In genomic region chr1:155831279-155831976, GRCh38 we compare ENCODE assay signal across 17 cellular contexts. TPM values are rescaled to one million over a fixed set of nuclear protein-coding genes. Genes with fewer than 3 reads are reported as not detected.
DNase-seq lines count a peak whose midpoint lies in the region; ATAC-seq and TF ChIP-seq lines count a peak whose summit lies in the region.
"Had no signal": no experiment of that assay in that cellular context is flagged by ENCODE, and none has a peak within 500 bp of the region (broad histone marks: within the 10 kb centered on the region; RNA-seq: fewer than 3 reads in every experiment).

No MANE protein-coding gene starts in this region.

- intact Hi-C loops in colonic mucosa (cut with DNase I): no loop called here
- intact Hi-C loops in psoas muscle (cut with DNase I): no loop called here

- H3K4me3 Mint-ChIP-seq in activated T-cell treated with anti-CD3 and anti-CD28 coated beads, Interleukin-2, amount 50 U/mL, for 24 hours: no peak overlapping the region
- no peak overlapping the region for H3K4me3 Mint-ChIP-seq in activated T-cell treated with anti-CD3 and anti-CD28 coated beads, Interleukin-2, amount 50 U/mL, for 72 hours
- H3K4me3 Mint-ChIP-seq: CD4-positive, alpha-beta T cell; HFFc6 had no signal

- H3K27ac ChIP-seq in HEK293 (ENCODE audit: extremely low read depth, low read depth, low read length) (no peak overlapping the region), colonic mucosa (no peak overlapping the region), psoas muscle (peak overlapping the region; percentile 39)
- H3K27ac ChIP-seq: BLaER1 treated with 17β-estradiol and CSF1 and Interleukin-3, amounts not matched to agents 10 nM and 100 nM had no signal

- H3K9me3 ChIP-seq in HEK293 (ENCODE audit: control insufficient read depth, insufficient read depth, low read depth, low read length) (no peaks in the 10 kb centered on the region), colonic mucosa (no peaks in the 10 kb centered on the region), psoas muscle (no peaks in the 10 kb centered on the region)
- H3K9me3 ChIP-seq: HAP-1 had no signal

- whole genome bisulfite sequencing in psoas muscle, 3 donors: 80 to 90% (median 84%) methylated on average over 7 of the region's 7 CpGs

- no peak for DNase-seq in activated T-cell treated with anti-CD3 and anti-CD28 coated beads, Interleukin-2, amount 50 U/mL, for 24 hours
- no peak for DNase-seq in activated T-cell treated with anti-CD3 and anti-CD28 coated beads, Interleukin-2, amount 50 U/mL, for 72 hours
- DNase-seq in colonic mucosa (peak; percentile 1), psoas muscle (no peak), H7 (no peak), NCI-H1105 (lab: John Stamatoyannopoulos, UW) (no peak)
- DNase-seq: 8988T; ACHN; CD4-positive, alpha-beta T cell; DMS79 treated with DMSO at 0.1 percent for 48 hours; EL; GOT3; HFFc6 had no signal

- no peaks in the 10 kb centered on the region for H3K4me1 ChIP-seq in HEK293 (ENCODE audit: control insufficient read depth, insufficient read depth, low read length)
- H3K4me1 ChIP-seq in colonic mucosa: no peaks in the 10 kb centered on the region
- H3K4me1 ChIP-seq in psoas muscle: peaks cover 4% of the 10 kb centered on the region

- H3K27me3 Mint-ChIP-seq in activated T-cell treated with anti-CD3 and anti-CD28 coated beads, Interleukin-2, amount 50 U/mL, for 24 hours: no peaks in the 10 kb centered on the region
- H3K27me3 Mint-ChIP-seq in activated T-cell treated with anti-CD3 and anti-CD28 coated beads, Interleukin-2, amount 50 U/mL, for 72 hours (ENCODE audit: low read depth): no peaks in the 10 kb centered on the region
- H3K27me3 Mint-ChIP-seq: CD4-positive, alpha-beta T cell; IgD-negative memory B cell had no signal

- H3K27me3 ChIP-seq in colonic mucosa (no peaks in the 10 kb centered on the region), psoas muscle (ENCODE audit: insufficient read depth in 3 of 3, low read length in 2 of 3) (no peaks in the 10 kb centered on the region), H7 (ENCODE audit: control insufficient read depth, insufficient read depth, low read length) (no peaks in the 10 kb centered on the region)
- H3K27me3 ChIP-seq: BLaER1 treated with 17β-estradiol and CSF1 and Interleukin-3, amounts not matched to agents 10 nM and 100 nM had no signal

- H3K4me1 Mint-ChIP-seq in activated T-cell treated with anti-CD3 and anti-CD28 coated beads, Interleukin-2, amount 50 U/mL, for 24 hours (ENCODE audit: low read depth): peaks cover 17% of the 10 kb centered on the region
- H3K4me1 Mint-ChIP-seq in activated T-cell treated with anti-CD3 and anti-CD28 coated beads, Interleukin-2, amount 50 U/mL, for 72 hours (ENCODE audit: low read depth): peaks cover 26% of the 10 kb centered on the region

- no peak for ATAC-seq in activated T-cell treated with anti-CD3 and anti-CD28 coated beads, Interleukin-2, amount 50 U/mL, for 72 hours (replicated peaks in 1 of 2)
- ATAC-seq in psoas muscle: peak; percentile 67 to 89 (median 82)

- POLR2A ChIA-PET in HEK293 (lab: Yijun Ruan, JAX): interaction anchor here (0.6 to 0.7 kb wide), 2 partner anchors 72 to 233 kb away, joined by 4 to 7 read pairs; no protein-coding TSS in a partner anchor

- no peaks in the 10 kb centered on the region for H3K9me3 Mint-ChIP-seq in activated T-cell treated with anti-CD3 and anti-CD28 coated beads, Interleukin-2, amount 50 U/mL, for 24 hours
- no peaks in the 10 kb centered on the region for H3K9me3 Mint-ChIP-seq in activated T-cell treated with anti-CD3 and anti-CD28 coated beads, Interleukin-2, amount 50 U/mL, for 72 hours
- H3K9me3 Mint-ChIP-seq: CD4-positive, alpha-beta T cell; HFFc6; IgD-negative memory B cell had no signal

- CTCF ChIA-PET in HEK293 (lab: Yijun Ruan, JAX): interaction anchor here (0.6 kb wide), 1 partner anchor 84 kb away, joined by 3 read pairs; no protein-coding TSS in a partner anchor

- peaks cover 49% of the 10 kb centered on the region for H3K36me3 Mint-ChIP-seq in activated T-cell treated with anti-CD3 and anti-CD28 coated beads, Interleukin-2, amount 50 U/mL, for 24 hours (ENCODE audit: low read depth)
- peaks cover 3 to 6% of the 10 kb centered on the region in 2 donors for H3K36me3 Mint-ChIP-seq in activated T-cell treated with anti-CD3 and anti-CD28 coated beads, Interleukin-2, amount 50 U/mL, for 72 hours (ENCODE audit: insufficient read depth in 2 of 2)

- peaks cover 5 to 12% of the 10 kb centered on the region in 2 experiments for H3K36me3 ChIP-seq in HEK293 (ENCODE audit: control insufficient read depth in 2 of 2, insufficient read depth in 1 of 2, low read length in 2 of 2)
- H3K36me3 ChIP-seq in colonic mucosa: no peaks in the 10 kb centered on the region
- H3K36me3 ChIP-seq in psoas muscle (ENCODE audit: insufficient read depth in 1 of 2, low read depth in 1 of 2): peaks cover 0 to 8% of the 10 kb centered on the region in 2 donors
- H3K36me3 ChIP-seq in H7 (replicated peaks; ENCODE audit: control insufficient read depth, insufficient read depth, low read length): no peaks in the 10 kb centered on the region; the same call in 1 of the 2 replicates

- TF ChIP-seq CTCF in HEK293 (tag by site-specific recombination; IDR thresholded peaks at IDR 0.05): no peak
- no peak for TF ChIP-seq CTCF in colonic mucosa (IDR thresholded peaks at IDR 0.05)
- TF ChIP-seq CTCF in psoas muscle (IDR thresholded peaks at IDR 0.05): no peak

- H3K4me3 ChIP-seq in HEK293 (ENCODE audit: low read depth, low read length) (no peak overlapping the region), colonic mucosa (no peak overlapping the region), psoas muscle (no peak overlapping the region), H7 (ENCODE audit: insufficient read depth, low read depth, low read length) (no peak overlapping the region)
- H3K4me3 ChIP-seq: BLaER1 treated with 17β-estradiol and CSF1 and Interleukin-3, amounts not matched to agents 10 nM and 100 nM; HAP-1 had no signal

- peak overlapping the region; percentile 15 for H3K27ac Mint-ChIP-seq in activated T-cell treated with anti-CD3 and anti-CD28 coated beads, Interleukin-2, amount 50 U/mL, for 24 hours
- H3K27ac Mint-ChIP-seq in activated T-cell treated with anti-CD3 and anti-CD28 coated beads, Interleukin-2, amount 50 U/mL, for 72 hours: no peak overlapping the region
- H3K27ac Mint-ChIP-seq: CD4-positive, alpha-beta T cell; HFFc6; IgD-negative memory B cell had no signal

- no peak overlapping the region for H3K9ac ChIP-seq in colonic mucosa (ENCODE audit: low read depth in 2 of 2, low read length in 2 of 2)
- H3K9ac ChIP-seq: BLaER1 treated with 17β-estradiol and CSF1 and Interleukin-3, amounts not matched to agents 10 nM and 100 nM had no signal

TF ChIP-seq in HEK293, 187 proteins besides CTCF, POLR2A, EP300 and RAD21 (continues in another document):
- 0 out of 2 replicates have a peak, but pooled peaks have one; percentile 25 for TF ChIP-seq ZNF266 (tag by site-specific recombination; IDR thresholded peaks at IDR 0.05; ENCODE audit: low read depth)
- TF ChIP-seq ZNF510 (tag by site-specific recombination; IDR thresholded peaks at IDR 0.05; ENCODE audit: insufficient replicate concordance): peak; percentile 54
- TF ChIP-seq ZFP69B (tag by site-specific recombination; IDR thresholded peaks at IDR 0.05): no peak
- no peak for TF ChIP-seq ZNF274 (IDR thresholded peaks at IDR 0.05; ENCODE audit: low read length)
- no peak for TF ChIP-seq ZNF274 (tag by site-specific recombination; IDR thresholded peaks at IDR 0.05; ENCODE audit: borderline replicate concordance)
- no peak for TF ChIP-seq ZNF488 (tag by site-specific recombination; IDR thresholded peaks at IDR 0.05)
- TF ChIP-seq ZNF202 (tag by site-specific recombination; IDR thresholded peaks at IDR 0.05; ENCODE audit: borderline replicate concordance): peak; percentile 67; the same call in 1 of the 2 replicates
- TF ChIP-seq ZNF555 (tag by site-specific recombination; conservative IDR thresholded peaks at IDR 0.05): peak; percentile 66
- no peak for TF ChIP-seq ZNF10 (tag by site-specific recombination; IDR thresholded peaks at IDR 0.05)
- no peak for TF ChIP-seq ZNF335 (tag by site-specific recombination; conservative IDR thresholded peaks at IDR 0.05)
- no peak for TF ChIP-seq OVOL3 (tag by site-specific recombination; IDR thresholded peaks at IDR 0.05)
- TF ChIP-seq HOXC10 (CRISPR knock-in tag; IDR thresholded peaks at IDR 0.05): no peak
- no peak for TF ChIP-seq ZNF768 (tag by site-specific recombination; IDR thresholded peaks at IDR 0.05)
- no peak for TF ChIP-seq ZNF548 (tag by site-specific recombination; IDR thresholded peaks at IDR 0.05)
- no peak for TF ChIP-seq ZNF24 (tag by site-specific recombination; IDR thresholded peaks at IDR 0.05)
- TF ChIP-seq AEBP2 (tag by site-specific recombination; IDR thresholded peaks at IDR 0.05; ENCODE audit: borderline replicate concordance): 0 out of 2 replicates have a peak, but pooled peaks have one; percentile 34

RNA-seq across cellular contexts. Expression of gene GON4L, which starts 25.6 kb away (rescaled TPM):
- 10 to 100 TPM; 62.8 to 67.3 TPM for total RNA-seq in activated T-cell treated with anti-CD3 and anti-CD28 coated beads, Interleukin-2, amount 50 U/mL, for 72 hours
- 10 to 100 TPM; 33.3 to 34.7 TPM for total RNA-seq in colonic mucosa
- total RNA-seq in psoas muscle: 10 to 100 TPM; 21.0 to 29.9 (median 24.1) TPM
- polyA plus RNA-seq in psoas muscle: 10 to 100 TPM; 10.6 to 16.6 (median 12.0) TPM
- 30.7 and 42.5 TPM in 2 replicates for total RNA-seq in H7 (2014; rRNA removed; shearing (Covaris generic))

RNA-seq across cellular contexts. Expression of gene SYT11, which starts 27.9 kb away (rescaled TPM):
- total RNA-seq in activated T-cell treated with anti-CD3 and anti-CD28 coated beads, Interleukin-2, amount 50 U/mL, for 72 hours: 10 to 100 TPM; 30.6 to 35.3 TPM
- total RNA-seq in colonic mucosa: 1 to 10 TPM; 1.2 to 4.6 TPM
- 1 to 10 TPM; 1.5 to 5.0 (median 3.0) TPM for total RNA-seq in psoas muscle
- 1 to 10 TPM; 2.0 to 4.5 (median 2.8) TPM for polyA plus RNA-seq in psoas muscle
- total RNA-seq in H7 (2014; rRNA removed; shearing (Covaris generic)): 9.6 and 11.0 TPM in 2 replicates

Comparison
In these comparisons a context has a peak if more than half of its experiments do, and no peak if none do; other contexts are left out.
1. ATAC-seq: peak in psoas muscle (4 of 4); none in activated T-cell treated with anti-CD3 and anti-CD28 coated beads, Interleukin-2, amount 50 U/mL, for 72 hours (0 of 2).